9 cellular contexts compared by ENCODE assay signal in the genomic region with DNA sequence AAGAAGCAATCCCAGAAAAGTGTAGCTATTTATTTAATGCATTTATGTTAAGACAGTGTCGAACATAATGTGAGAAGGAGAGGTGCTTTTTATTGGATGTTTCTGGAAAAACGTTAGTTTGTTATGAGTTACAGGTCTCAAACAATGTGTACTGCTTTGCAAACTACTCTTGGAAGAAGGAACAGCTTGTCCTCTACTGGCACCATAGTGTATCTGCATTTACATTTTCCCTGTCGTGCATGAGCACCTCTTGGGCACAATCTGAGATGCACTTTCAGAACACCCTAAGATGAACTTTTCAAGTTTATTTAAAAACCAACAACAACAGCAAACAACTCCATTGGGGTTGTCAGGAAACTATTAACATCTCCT. TPM values are rescaled to one million over a fixed set of nuclear protein-coding genes. Genes with fewer than 3 reads are reported as not detected.
DNase-seq lines count a peak whose midpoint lies in the region; ATAC-seq and TF ChIP-seq lines count a peak whose summit lies in the region.
"Had no signal": no experiment of that assay in that cellular context is flagged by ENCODE, and none has a peak within 500 bp of the region (broad histone marks: within the 10 kb centered on the region; RNA-seq: fewer than 3 reads in every experiment).

No MANE protein-coding gene starts in this region.

- H3K27me3 Mint-ChIP-seq in HFFc6 (ENCODE audit: insufficient read depth): no peaks in the 10 kb centered on the region
- H3K27me3 Mint-ChIP-seq in T-cell: no peaks in the 10 kb centered on the region
- H3K27me3 Mint-ChIP-seq: activated naive CD4-positive, alpha-beta T cell treated with anti-CD3 and anti-CD28 coated beads, Interleukin-2, amount 50 U/mL, for 24 hours had no signal

- ATAC-seq in lower lobe of right lung (peak; percentile 55 to 67), T-cell (replicated peaks in 1 of 4) (no peak)

- POLR2A ChIA-PET in BJ (lab: Charles Lee): interaction anchor here (0.6 kb wide), 1 partner anchor 35 kb away, joined by 4 read pairs; a partner anchor contains a TSS
- POLR2A ChIA-PET in T-cell (lab: Charles Lee): interaction anchor here (0.6 to 1.0 kb wide), 2 partner anchors 109 to 200 kb away, joined by 3 read pairs; a partner anchor contains a TSS

- no peak for DNase-seq in BJ (ENCODE audit: low read depth)
- peak; percentile 51 for DNase-seq in HFFc6
- peak; percentile 28 for DNase-seq in astrocyte of the cerebellum (ENCODE audit: low read depth)
- DNase-seq in lower lobe of right lung: no peak
- no peak for DNase-seq in germinal center (ENCODE audit: low spot score)
- DNase-seq in T-cell: no peak
- DNase-seq in NCI-H146 (lab: John Stamatoyannopoulos, UW): no peak
- no peak for DNase-seq in iPS-NIHi11 (ENCODE audit: low spot score)

- H3K9me3 ChIP-seq in lower lobe of right lung: no peaks in the 10 kb centered on the region

- no peaks in the 10 kb centered on the region for H3K27me3 ChIP-seq in BJ (ENCODE audit: control insufficient read depth, insufficient read depth, low read length)
- H3K27me3 ChIP-seq in lower lobe of right lung (ENCODE audit: low read depth): no peaks in the 10 kb centered on the region

- H3K4me1 Mint-ChIP-seq in HFFc6 (ENCODE audit: low read depth) (peaks cover 3% of the 10 kb centered on the region; the same call in 1 of the 2 replicates), T-cell (peaks cover 3 to 5% (median 4%) of the 10 kb centered on the region in 3 donors)
- H3K4me1 Mint-ChIP-seq: activated naive CD4-positive, alpha-beta T cell treated with anti-CD3 and anti-CD28 coated beads, Interleukin-2, amount 50 U/mL, for 24 hours had no signal

- peak; percentile 67 for TF ChIP-seq CTCF in BJ (IDR thresholded peaks at IDR 0.05; ENCODE audit: insufficient read depth, low read depth, low read length)
- peak; percentile 74 for TF ChIP-seq CTCF in HFFc6 (IDR thresholded peaks at IDR 0.05)
- peak; percentile 64 for TF ChIP-seq CTCF in astrocyte of the cerebellum (IDR thresholded peaks at IDR 0.05; ENCODE audit: low read depth, low read length, missing control alignments)
- TF ChIP-seq CTCF in lower lobe of right lung (IDR thresholded peaks at IDR 0.05): no peak

- H3K27ac Mint-ChIP-seq in HFFc6: no peak overlapping the region
- H3K27ac Mint-ChIP-seq in T-cell: no peak overlapping the region
- H3K27ac Mint-ChIP-seq: activated naive CD4-positive, alpha-beta T cell treated with anti-CD3 and anti-CD28 coated beads, Interleukin-2, amount 50 U/mL, for 24 hours had no signal

- no peaks in the 10 kb centered on the region for H3K4me1 ChIP-seq in lower lobe of right lung

- CTCF ChIA-PET in BJ (lab: Yijun Ruan, JAX): interaction anchor here (0.5 to 2.4 kb wide), 10 partner anchors 8 to 338 kb away, joined by 3 to 15 read pairs (median 4); a partner anchor contains a TSS
- CTCF ChIA-PET in T-cell (lab: Charles Lee): interaction anchor here (0.5 to 0.9 kb wide), 3 partner anchors 9 to 32 kb away, joined by 4 read pairs; no protein-coding TSS in a partner anchor

- no peaks in the 10 kb centered on the region; the same call in 1 of the 2 replicates for H3K36me3 ChIP-seq in BJ (ENCODE audit: control insufficient read depth, insufficient read depth, low read length)
- H3K36me3 ChIP-seq in lower lobe of right lung: peaks cover 20% of the 10 kb centered on the region

- H3K27ac ChIP-seq in lower lobe of right lung: no peak overlapping the region

- peaks cover 8% of the 10 kb centered on the region; the same call in 1 of the 2 replicates for H3K36me3 Mint-ChIP-seq in HFFc6 (ENCODE audit: low read depth)
- H3K36me3 Mint-ChIP-seq in T-cell: peaks cover 38% of the 10 kb centered on the region

- intact Hi-C loops in lower lobe of right lung (cut with DNase I): no loop called here

- H3K4me3 Mint-ChIP-seq in HFFc6: no peak overlapping the region
- H3K4me3 Mint-ChIP-seq in T-cell: no peak overlapping the region
- H3K4me3 Mint-ChIP-seq: activated naive CD4-positive, alpha-beta T cell treated with anti-CD3 and anti-CD28 coated beads, Interleukin-2, amount 50 U/mL, for 24 hours had no signal

- H3K4me3 ChIP-seq in BJ (ENCODE audit: low read depth, low read length) (no peak overlapping the region), astrocyte of the cerebellum (ENCODE audit: low read depth, low read length) (no peak overlapping the region), lower lobe of right lung (no peak overlapping the region)

- H3K9me3 Mint-ChIP-seq in HFFc6 (no peaks in the 10 kb centered on the region), T-cell (no peaks in the 10 kb centered on the region)
- H3K9me3 Mint-ChIP-seq: activated naive CD4-positive, alpha-beta T cell treated with anti-CD3 and anti-CD28 coated beads, Interleukin-2, amount 50 U/mL, for 24 hours had no signal

- in situ Hi-C loops in astrocyte of the cerebellum (cut with HindIII; ENCODE audit: low sequenced_read_pairs): loop anchor here (5.0 kb wide), 1 partner anchor 57 kb away; no protein-coding TSS in a partner anchor

RNA-seq across cellular contexts. Expression of a gene that starts 22.8 kb away (rescaled TPM):
- polyA plus RNA-seq in BJ (2011; rRNA removed): 9.6 and 14.0 TPM in 2 replicates
- 4.1 and 6.6 TPM in 2 replicates for polyA minus RNA-seq in BJ (2011; rRNA and poly(A)+ RNA removed)
- total RNA-seq in HFFc6 (2021; fragmentation: NEBNext Ultra II Directional; extraction: Animal tissue kit (Norgen Biotek cat#: 25700)): 10 to 100 TPM; 13.3 to 21.7 (median 17.5) TPM
- total RNA-seq in lower lobe of right lung: 25.6 TPM
- total RNA-seq in T-cell: 10 to 100 TPM in 3 of 5 donors, 1 to 10 TPM in 2; 9.0 to 13.6 (median 11.0) TPM

RNA-seq across cellular contexts. Expression of a gene that starts 35.5 kb away (rescaled TPM):
- polyA plus RNA-seq in BJ (2011; rRNA removed): 0.29 and 0.31 TPM in 2 replicates
- polyA minus RNA-seq in BJ (2011; rRNA and poly(A)+ RNA removed): 0.47 and 0.57 TPM in 2 replicates
- 1 to 10 TPM in 4 of 6 experiments, under 1 TPM in 2; 0.64 to 1.4 (median 1.2) TPM for total RNA-seq in HFFc6 (2021; fragmentation: NEBNext Ultra II Directional; extraction: Animal tissue kit (Norgen Biotek cat#: 25700))
- total RNA-seq in lower lobe of right lung: 37.1 TPM
- total RNA-seq in T-cell: under 1 TPM; 0.20 to 0.66 (median 0.44) TPM

Comparison
In these comparisons a context has a peak if more than half of its experiments do, and no peak if none do; other contexts are left out.
1. DNase-seq: peak in HFFc6 (single experiment) and astrocyte of the cerebellum (single experiment); none in BJ (single experiment), lower lobe of right lung (single experiment), germinal center (single experiment), T-cell (0 of 34), NCI-H146 (single experiment) and iPS-NIHi11 (single experiment).
2. ATAC-seq: peak in lower lobe of right lung (2 of 2); none in T-cell (0 of 4).
3. RNA of a gene that starts 35.5 kb away (total RNA-seq): 37.1 TPM in lower lobe of right lung (single experiment); 0.64 to 1.4 TPM in HFFc6 and 0.20 to 0.66 TPM in T-cell; every median in the first group is over 10 times any median in the second.